Comparison of ENCODE assay signal across 3 cellular contexts in genomic region chr17:80410688-80411087, GRCh38. TPM values are rescaled to one million over a fixed set of nuclear protein-coding genes. Genes with fewer than 3 reads are reported as not detected.
DNase-seq lines count a peak whose midpoint lies in the region; ATAC-seq and TF ChIP-seq lines count a peak whose summit lies in the region.
"Not testable (repeated sequence)": the region's sequence is repeated elsewhere in the genome, so short reads cannot be mapped to it uniquely, and the experiment has no call there.

No MANE protein-coding gene starts in this region.

- intact Hi-C loops in posterior vena cava (cut with DNase I): not testable (repeated sequence)

- ATAC-seq in RWPE2 (ENCODE audit: low read depth): not testable (repeated sequence)

- peak overlapping the region; percentile 24; the same call in 1 of the 2 replicates for H3K4me3 ChIP-seq in GM08714 (ENCODE audit: low read length)
- not testable (repeated sequence) for H3K4me3 ChIP-seq in RWPE2 (ENCODE audit: severe bottlenecking)

- H3K4me1 ChIP-seq in RWPE2 (ENCODE audit: insufficient read depth, poor library complexity, severe bottlenecking): not testable (repeated sequence)

- DNase-seq in RWPE2 (ENCODE audit: low spot score) (peak; percentile 12), posterior vena cava (ENCODE audit: low spot score) (peak; percentile 41)

- not testable (repeated sequence) for H3K27ac ChIP-seq in RWPE2 (ENCODE audit: poor library complexity, severe bottlenecking)

- not testable (repeated sequence) for TF ChIP-seq CTCF in RWPE2 (IDR thresholded peaks at IDR 0.05; ENCODE audit: poor library complexity, severe bottlenecking)

- H3K36me3 ChIP-seq in RWPE2 (ENCODE audit: low read depth): not testable (repeated sequence)

- not testable (repeated sequence) for H3K27me3 ChIP-seq in RWPE2 (ENCODE audit: insufficient read depth, poor library complexity, severe bottlenecking)

- H3K9me3 ChIP-seq in RWPE2 (ENCODE audit: severe bottlenecking): not testable (repeated sequence)

RNA-seq across cellular contexts. Expression of gene ENDOV, which starts 4.3 kb away (rescaled TPM):
- total RNA-seq in posterior vena cava: 10 to 100 TPM; 14.1 to 15.5 TPM
